9 cellular contexts compared by ENCODE assay signal in genomic region chr5:126656397-126657007, GRCh38. TPM values are rescaled to one million over a fixed set of nuclear protein-coding genes. Genes with fewer than 3 reads are reported as not detected.
DNase-seq lines count a peak whose midpoint lies in the region; ATAC-seq and TF ChIP-seq lines count a peak whose summit lies in the region.
"Had no signal": no experiment of that assay in that cellular context is flagged by ENCODE, and none has a peak within 500 bp of the region (broad histone marks: within the 10 kb centered on the region; RNA-seq: fewer than 3 reads in every experiment).

No MANE protein-coding gene starts in this region.

- no peak overlapping the region for H3K4me2 ChIP-seq in smooth muscle cell

- no peak overlapping the region for H3K27ac Mint-ChIP-seq in activated naive CD4-positive, alpha-beta T cell treated with anti-CD3 and anti-CD28 coated beads for 36 hours
- H3K27ac Mint-ChIP-seq: stimulated activated naive CD8-positive, alpha-beta T cell treated with anti-CD3 and anti-CD28 coated beads, Interleukin-15, Interleukin-2, amounts not matched to agents 100 ng/mL and 50 ng/mL, for 24 hours had no signal

- no peak overlapping the region for H3K9ac ChIP-seq in smooth muscle cell (ENCODE audit: low read depth)

- no peaks in the 10 kb centered on the region for H3K36me3 Mint-ChIP-seq in activated naive CD4-positive, alpha-beta T cell treated with anti-CD3 and anti-CD28 coated beads for 36 hours (ENCODE audit: low read depth)

- TF ChIP-seq CTCF in WERI-Rb-1 (IDR thresholded peaks at IDR 0.05; ENCODE audit: low read depth, low read length): peak; percentile 44
- peak; percentile 93 for TF ChIP-seq CTCF in smooth muscle cell (IDR thresholded peaks at IDR 0.05; ENCODE audit: borderline replicate concordance, insufficient read depth, poor library complexity, severe bottlenecking)

- DNase-seq in activated naive CD4-positive, alpha-beta T cell treated with anti-CD3 and anti-CD28 coated beads for 36 hours: peak; percentile 48
- no peak for DNase-seq in activated naive CD4-positive, alpha-beta T cell treated with anti-CD3 and anti-CD28 coated beads, Interleukin-2, amount 50 U/mL, for 16 hours
- DNase-seq in LoVo (ENCODE audit: low spot score): peak; percentile 55
- DNase-seq in WERI-Rb-1: no peak
- peak; percentile 28 for DNase-seq in globus pallidus (ENCODE audit: low spot score)
- no peak for DNase-seq in smooth muscle cell (lab: John Stamatoyannopoulos, UW; ENCODE audit: unreplicated experiment)
- no peak for DNase-seq in effector memory CD4-positive, alpha-beta T cell

- H3K4me1 Mint-ChIP-seq in activated naive CD4-positive, alpha-beta T cell treated with anti-CD3 and anti-CD28 coated beads for 36 hours (ENCODE audit: low read depth): peaks cover 4% of the 10 kb centered on the region

- under 1% methylated on average over 5 of the region's 5 CpGs for WGBS in smooth muscle cell (ENCODE audit: low lambda C conversion rate)

- H3F3A ChIP-seq in smooth muscle cell (ENCODE audit: low read depth): no peaks in the 10 kb centered on the region

- H3K27me3 ChIP-seq in WERI-Rb-1 (ENCODE audit: insufficient read depth, low read depth, severe bottlenecking) (no peaks in the 10 kb centered on the region), smooth muscle cell (ENCODE audit: low read depth) (no peaks in the 10 kb centered on the region)
- no peaks in the 10 kb centered on the region for H3K27me3 ChIP-seq in effector memory CD4-positive, alpha-beta T cell (replicated peaks; ENCODE audit: control insufficient read depth, insufficient read depth, low read length, poor library complexity, severe bottlenecking)

- intact Hi-C loops in activated naive CD4-positive, alpha-beta T cell treated with anti-CD3 and anti-CD28 coated beads for 36 hours (cut with micrococcal nuclease): loop anchor here (1.0 to 5.0 kb wide), 8 partner anchors 124 to 837 kb away; no protein-coding TSS in a partner anchor

- H3K9me3 ChIP-seq in WERI-Rb-1 (ENCODE audit: severe bottlenecking) (no peaks in the 10 kb centered on the region), smooth muscle cell (replicated peaks; ENCODE audit: low read depth) (no peaks in the 10 kb centered on the region)
- H3K9me3 ChIP-seq in effector memory CD4-positive, alpha-beta T cell (ENCODE audit: control insufficient read depth, low read length): no peaks in the 10 kb centered on the region

- no peak for ATAC-seq in GM19035 (IDR thresholded peaks at IDR 0.05; ENCODE audit: unreplicated experiment)

- H3K79me2 ChIP-seq in smooth muscle cell (ENCODE audit: low read depth): no peaks in the 10 kb centered on the region

- no peak overlapping the region for H2AFZ ChIP-seq in smooth muscle cell (ENCODE audit: low read depth)

- H3K4me3 Mint-ChIP-seq in activated naive CD4-positive, alpha-beta T cell treated with anti-CD3 and anti-CD28 coated beads for 36 hours: no peak overlapping the region
- H3K4me3 Mint-ChIP-seq: stimulated activated naive CD8-positive, alpha-beta T cell treated with anti-CD3 and anti-CD28 coated beads, Interleukin-15, Interleukin-2, amounts not matched to agents 100 ng/mL and 50 ng/mL, for 24 hours had no signal

- CTCF ChIA-PET in activated naive CD4-positive, alpha-beta T cell treated with anti-CD3 and anti-CD28 coated beads for 36 hours (lab: Charles Lee): interaction anchor here (1.0 to 1.7 kb wide), 6 partner anchors 20 to 840 kb away, joined by 3 to 5 read pairs (median 3); no protein-coding TSS in a partner anchor

- no peak overlapping the region for H3K4me3 ChIP-seq in WERI-Rb-1 (ENCODE audit: low read depth, low read length)
- no peak overlapping the region for H3K4me3 ChIP-seq in smooth muscle cell
- H3K4me3 ChIP-seq in effector memory CD4-positive, alpha-beta T cell (ENCODE audit: insufficient read depth, low read depth, low read length, poor library complexity, severe bottlenecking): no peak overlapping the region

- H3K9me3 Mint-ChIP-seq in activated naive CD4-positive, alpha-beta T cell treated with anti-CD3 and anti-CD28 coated beads for 36 hours: no peaks in the 10 kb centered on the region
- H3K9me3 Mint-ChIP-seq: stimulated activated naive CD8-positive, alpha-beta T cell treated with anti-CD3 and anti-CD28 coated beads, Interleukin-15, Interleukin-2, amounts not matched to agents 100 ng/mL and 50 ng/mL, for 24 hours had no signal

- H3K27ac ChIP-seq in WERI-Rb-1 (no peak overlapping the region), smooth muscle cell (ENCODE audit: low read depth) (no peak overlapping the region)
- H3K27ac ChIP-seq in effector memory CD4-positive, alpha-beta T cell (ENCODE audit: insufficient read depth, low read length, poor library complexity, severe bottlenecking): no peak overlapping the region

- H3K36me3 ChIP-seq in WERI-Rb-1: no peaks in the 10 kb centered on the region
- no peaks in the 10 kb centered on the region for H3K36me3 ChIP-seq in smooth muscle cell (ENCODE audit: low read depth)
- no peaks in the 10 kb centered on the region for H3K36me3 ChIP-seq in effector memory CD4-positive, alpha-beta T cell (ENCODE audit: control insufficient read depth, insufficient read depth, low read length)

- no peaks in the 10 kb centered on the region for H3K27me3 Mint-ChIP-seq in activated naive CD4-positive, alpha-beta T cell treated with anti-CD3 and anti-CD28 coated beads for 36 hours (ENCODE audit: low read depth)

- H4K20me1 ChIP-seq in smooth muscle cell (ENCODE audit: low read depth): no peaks in the 10 kb centered on the region

- peaks cover 4% of the 10 kb centered on the region for H3K4me1 ChIP-seq in smooth muscle cell (ENCODE audit: low read depth)
- no peaks in the 10 kb centered on the region for H3K4me1 ChIP-seq in effector memory CD4-positive, alpha-beta T cell (ENCODE audit: control insufficient read depth, insufficient read depth, low read length, poor library complexity, severe bottlenecking)

RNA-seq across cellular contexts. Expression of gene PHAX, which starts 55.8 kb away (rescaled TPM):
- total RNA-seq in activated naive CD4-positive, alpha-beta T cell treated with anti-CD3 and anti-CD28 coated beads for 36 hours: 10 to 100 TPM; 34.9 to 37.2 TPM
- 34.4 and 61.3 TPM in 2 replicates for total RNA-seq in smooth muscle cell
- polyA plus RNA-seq in smooth muscle cell: 45.4 and 58.2 TPM in 2 replicates

Comparison
In these comparisons a context has a peak if more than half of its experiments do, and no peak if none do; other contexts are left out.
1. DNase-seq: peak in activated naive CD4-positive, alpha-beta T cell treated with anti-CD3 and anti-CD28 coated beads for 36 hours (single experiment), LoVo (single experiment) and globus pallidus (single experiment); none in activated naive CD4-positive, alpha-beta T cell treated with anti-CD3 and anti-CD28 coated beads, Interleukin-2, amount 50 U/mL, for 16 hours (single experiment), WERI-Rb-1 (single experiment), smooth muscle cell (single experiment) and effector memory CD4-positive, alpha-beta T cell (0 of 3).